1 cellular context compared by ENCODE assay signal in the genomic region with DNA sequence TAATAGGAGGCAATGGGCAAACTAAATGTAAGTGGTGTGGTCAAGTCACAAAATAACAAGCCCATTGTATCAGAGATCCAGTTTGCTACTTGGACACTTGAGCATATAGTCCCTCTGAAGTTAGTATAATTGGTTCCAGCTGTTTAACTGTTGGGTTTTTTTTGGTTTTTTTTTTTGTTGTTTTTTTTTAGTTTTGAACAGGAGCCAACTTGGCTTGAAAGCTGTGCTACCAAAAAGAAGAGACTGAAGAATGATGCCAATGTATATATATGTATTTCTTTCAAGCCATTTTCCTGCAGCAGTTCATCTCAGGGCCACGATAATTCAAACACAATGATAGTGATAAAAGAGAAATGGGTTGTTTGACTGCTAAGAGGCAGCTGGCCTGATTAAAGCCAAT.
TF ChIP-seq lines count a peak whose summit lies in the region.

No MANE protein-coding gene starts in this region.

TF ChIP-seq in endothelial cell of umbilical vein, 7 proteins besides CTCF, POLR2A, EP300 and RAD21:
- TF ChIP-seq EZH2 (IDR thresholded peaks at IDR 0.05; ENCODE audit: borderline replicate concordance, low read depth, low read length, severe bottlenecking) (no peak), JUN (IDR thresholded peaks at IDR 0.05; ENCODE audit: borderline replicate concordance, insufficient read depth, insufficient read length, low read depth) (no peak), MYC (IDR thresholded peaks at IDR 0.05; ENCODE audit: low read depth, low read length) (no peak), MAX (IDR thresholded peaks at IDR 0.05; ENCODE audit: insufficient read depth, insufficient read length) (no peak), FOS (IDR thresholded peaks at IDR 0.05; ENCODE audit: borderline replicate concordance, insufficient read depth, low read length) (no peak), GATA2 (IDR thresholded peaks at IDR 0.05; ENCODE audit: insufficient read depth, insufficient read length, low read depth, low read length) (no peak), POLR2AphosphoS5 (IDR thresholded peaks at IDR 0.05; ENCODE audit: insufficient read depth, low read depth, low read length) (no peak)
